4 cellular contexts compared by ENCODE assay signal in genomic region chr9:114043660-114044059, GRCh38. TPM values are rescaled to one million over a fixed set of nuclear protein-coding genes. Genes with fewer than 3 reads are reported as not detected.
"Had no signal": no experiment of that assay in that cellular context is flagged by ENCODE, and none has a peak within 500 bp of the region (broad histone marks: within the 10 kb centered on the region; RNA-seq: fewer than 3 reads in every experiment).

No MANE protein-coding gene starts in this region.

RNA-seq across cellular contexts. Expression of gene AMBP, which starts 34.4 kb away (rescaled TPM):
- total RNA-seq: IMR-90 had no signal
- polyA plus RNA-seq: IgD-negative memory B cell, IMR-90, K562 had no signal

RNA-seq across cellular contexts. Expression of gene KIF12, which starts 55.4 kb away (rescaled TPM):
- total RNA-seq: HT1080, IMR-90, K562 had no signal
- polyA plus RNA-seq: IgD-negative memory B cell, IMR-90, K562 had no signal
